In the genomic region with DNA sequence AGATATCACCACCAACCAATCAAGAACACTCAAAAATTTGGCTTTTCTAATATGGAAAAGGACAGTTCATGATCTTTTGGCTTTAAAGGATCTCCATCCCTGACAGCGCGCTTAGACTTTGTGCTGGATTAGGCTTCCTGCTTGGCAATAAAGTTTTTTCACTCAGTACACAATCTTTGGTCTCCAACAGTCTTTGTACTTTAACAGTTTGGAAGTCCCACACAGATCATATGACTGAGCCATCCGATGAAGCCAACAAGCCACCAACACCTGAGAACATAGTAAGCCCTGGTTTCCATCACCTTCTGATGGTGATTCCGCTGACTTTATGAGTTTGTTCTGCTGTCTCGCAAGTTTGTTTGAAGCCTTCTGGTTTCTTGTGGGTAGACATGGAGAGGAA, we compare ENCODE assay signal across 17 cellular contexts. TPM values are rescaled to one million over a fixed set of nuclear protein-coding genes. Genes with fewer than 3 reads are reported as not detected.
DNase-seq lines count a peak whose midpoint lies in the region; ATAC-seq and TF ChIP-seq lines count a peak whose summit lies in the region.
"Had no signal": no experiment of that assay in that cellular context is flagged by ENCODE, and none has a peak within 500 bp of the region (broad histone marks: within the 10 kb centered on the region; RNA-seq: fewer than 3 reads in every experiment).

No MANE protein-coding gene starts in this region.

- no peak overlapping the region for H3K4me2 ChIP-seq in PC-3 (ENCODE audit: low read length)

- H3K9me2 ChIP-seq in PC-3 (replicated peaks; ENCODE audit: low read length), result no peaks in the 10 kb centered on the region

- H3K27me3 ChIP-seq in PC-3 (ENCODE audit: low read length) (no peaks in the 10 kb centered on the region), tibial nerve (no peaks in the 10 kb centered on the region)
- H3K27me3 ChIP-seq in effector memory CD4-positive, alpha-beta T cell (replicated peaks; ENCODE audit: control insufficient read depth, insufficient read depth, low read length, poor library complexity, severe bottlenecking), result no peaks in the 10 kb centered on the region
- H3K27me3 ChIP-seq: gastroesophageal sphincter, SJCRH30 had no signal

- TF ChIP-seq POLR2A in tibial nerve (IDR thresholded peaks at IDR 0.05), result no peak

- no peak overlapping the region for H2AFZ ChIP-seq in PC-3 (ENCODE audit: low read length)

- no peak for DNase-seq in activated T-cell treated with anti-CD3 and anti-CD28 coated beads, Interleukin-2, amount 50 U/mL, for 4 hours
- DNase-seq in activated T-cell treated with anti-CD3 and anti-CD28 coated beads for 4 hours (no peak), PC-3 (no peak), epithelial cell of prostate (ENCODE audit: low read depth, low spot score) (no peak), RKO (ENCODE audit: low spot score) (no peak), tibial nerve (ENCODE audit: low spot score in 2 of 2) (no peak)
- DNase-seq in natural killer cell treated with Interleukin-12 subunit alpha and Interleukin-12 subunit beta and Interleukin-15 and Interleukin-18, amount 100 ng/mL, for 72 hours (ENCODE audit: low spot score), result no peak
- DNase-seq in effector memory CD4-positive, alpha-beta T cell, result no peak
- DNase-seq: activated CD4-positive, alpha-beta T cell treated with anti-CD3 and anti-CD28 coated beads for 4 hours; DND-41; kidney; NCI-H1105 treated with DMSO at 0.1 percent for 48 hours; NCI-H2081 treated with DMSO at 0.1 percent for 48 hours; SJCRH30; stimulated activated CD4-positive, alpha-beta T cell treated with anti-CD3 and anti-CD28 coated beads, Interleukin-12 subunit alpha, Interleukin-12 subunit beta, amount 100 ng/mL, for 4 hours had no signal

- no peaks in the 10 kb centered on the region for H3K27me3 Mint-ChIP-seq in activated T-cell treated with anti-CD3 and anti-CD28 coated beads, Interleukin-2, amount 50 U/mL, for 4 hours (ENCODE audit: low read depth)
- H3K27me3 Mint-ChIP-seq in natural killer cell treated with Interleukin-12 subunit alpha and Interleukin-12 subunit beta and Interleukin-15 and Interleukin-18, amount 100 ng/mL, for 72 hours, result no peaks in the 10 kb centered on the region

- CTCF ChIA-PET in PC-3 (lab: Charles Lee), result no interaction called here

- peaks cover 76% of the 10 kb centered on the region for H4K20me1 ChIP-seq in PC-3 (ENCODE audit: low read length)

- 95% methylated on average over 5 of the region's 5 CpGs for WGBS in tibial nerve, 2 donors

- no peak overlapping the region for H3K27ac ChIP-seq in PC-3 (ENCODE audit: low read length)
- H3K27ac ChIP-seq in epithelial cell of prostate, result peak overlapping the region; percentile 10
- H3K27ac ChIP-seq in effector memory CD4-positive, alpha-beta T cell (ENCODE audit: insufficient read depth, low read length, poor library complexity, severe bottlenecking), result no peak overlapping the region
- no peak overlapping the region for H3K27ac ChIP-seq in tibial nerve
- H3K27ac ChIP-seq: gastroesophageal sphincter, HL-60, SJCRH30 had no signal

- TSS peak; percentile 2 for BruUV-seq in PC-3 (replicated peaks; lab: Mats Ljungman, UMichigan)

- POLR2A ChIA-PET in PC-3 (lab: Charles Lee; ENCODE audit: unreplicated experiment), result interaction anchor here (0.6 kb wide), 1 partner anchor 30 kb away, joined by 12 read pairs; no protein-coding TSS in a partner anchor

- H3K9me3 Mint-ChIP-seq in activated T-cell treated with anti-CD3 and anti-CD28 coated beads, Interleukin-2, amount 50 U/mL, for 4 hours, result no peaks in the 10 kb centered on the region
- H3K9me3 Mint-ChIP-seq in natural killer cell treated with Interleukin-12 subunit alpha and Interleukin-12 subunit beta and Interleukin-15 and Interleukin-18, amount 100 ng/mL, for 72 hours, result no peaks in the 10 kb centered on the region

- H3K4me3 ChIP-seq in PC-3 (ENCODE audit: low read length), result no peak overlapping the region
- H3K4me3 ChIP-seq in effector memory CD4-positive, alpha-beta T cell (ENCODE audit: insufficient read depth, low read depth, low read length, poor library complexity, severe bottlenecking), result no peak overlapping the region
- no peak overlapping the region for H3K4me3 ChIP-seq in tibial nerve
- H3K4me3 ChIP-seq: gastroesophageal sphincter, SJCRH30 had no signal

- H3K4me1 Mint-ChIP-seq in activated T-cell treated with anti-CD3 and anti-CD28 coated beads, Interleukin-2, amount 50 U/mL, for 4 hours (ENCODE audit: low read depth), result peaks cover 59% of the 10 kb centered on the region
- H3K4me1 Mint-ChIP-seq in natural killer cell treated with Interleukin-12 subunit alpha and Interleukin-12 subunit beta and Interleukin-15 and Interleukin-18, amount 100 ng/mL, for 72 hours (ENCODE audit: low read depth in 2 of 2), result peaks cover 51 to 62% of the 10 kb centered on the region in 2 donors

- H3K4me3 Mint-ChIP-seq in activated T-cell treated with anti-CD3 and anti-CD28 coated beads, Interleukin-2, amount 50 U/mL, for 4 hours, result peak overlapping the region; percentile 12
- H3K4me3 Mint-ChIP-seq in natural killer cell treated with Interleukin-12 subunit alpha and Interleukin-12 subunit beta and Interleukin-15 and Interleukin-18, amount 100 ng/mL, for 72 hours, result peak overlapping the region; percentile 31

- intact Hi-C loops in PC-3 (cut with micrococcal nuclease), result no loop called here

- H3K36me3 ChIP-seq in PC-3 (ENCODE audit: low read depth, low read length), result peaks cover 16% of the 10 kb centered on the region; the same call in 1 of the 2 replicates
- no peaks in the 10 kb centered on the region for H3K36me3 ChIP-seq in effector memory CD4-positive, alpha-beta T cell (ENCODE audit: control insufficient read depth, insufficient read depth, low read length)
- H3K36me3 ChIP-seq in tibial nerve, result no peaks in the 10 kb centered on the region
- H3K36me3 ChIP-seq: SJCRH30 had no signal

- peaks cover 6% of the 10 kb centered on the region for H3K36me3 Mint-ChIP-seq in activated T-cell treated with anti-CD3 and anti-CD28 coated beads, Interleukin-2, amount 50 U/mL, for 4 hours (ENCODE audit: insufficient read depth)
- no peaks in the 10 kb centered on the region for H3K36me3 Mint-ChIP-seq in natural killer cell treated with Interleukin-12 subunit alpha and Interleukin-12 subunit beta and Interleukin-15 and Interleukin-18, amount 100 ng/mL, for 72 hours

- H3K9me3 ChIP-seq in PC-3 (ENCODE audit: low read length) (no peaks in the 10 kb centered on the region), tibial nerve (no peaks in the 10 kb centered on the region)
- no peaks in the 10 kb centered on the region for H3K9me3 ChIP-seq in effector memory CD4-positive, alpha-beta T cell (ENCODE audit: control insufficient read depth, low read length)
- H3K9me3 ChIP-seq: gastroesophageal sphincter, SJCRH30 had no signal

- peaks cover 8% of the 10 kb centered on the region for H3F3A ChIP-seq in PC-3 (ENCODE audit: low read length, unreplicated experiment)

- peak in 1 of 2 donors; percentile 42 for ATAC-seq in activated T-cell treated with anti-CD3 and anti-CD28 coated beads, Interleukin-2, amount 50 U/mL, for 4 hours
- no peak for ATAC-seq in PC-3
- no peak for ATAC-seq in natural killer cell treated with Interleukin-12 subunit alpha and Interleukin-12 subunit beta and Interleukin-15 and Interleukin-18, amount 100 ng/mL, for 72 hours
- ATAC-seq: gastroesophageal sphincter had no signal

- peaks cover 98% of the 10 kb centered on the region for H3K79me2 ChIP-seq in PC-3 (ENCODE audit: low read length)

- H3K9ac ChIP-seq in PC-3 (ENCODE audit: low read length), result no peak overlapping the region

- no peak for TF ChIP-seq EP300 in tibial nerve (IDR thresholded peaks at IDR 0.05)

- peaks cover 30% of the 10 kb centered on the region for H3K4me1 ChIP-seq in PC-3 (ENCODE audit: insufficient read depth, low read length)
- H3K4me1 ChIP-seq in effector memory CD4-positive, alpha-beta T cell (ENCODE audit: control insufficient read depth, insufficient read depth, low read length, poor library complexity, severe bottlenecking), result peaks cover 9% of the 10 kb centered on the region
- H3K4me1 ChIP-seq in tibial nerve, result peaks cover 0 to 44% (median 6%) of the 10 kb centered on the region in 4 donors
- H3K4me1 ChIP-seq: SJCRH30 had no signal

- TF ChIP-seq CTCF in PC-3 (conservative IDR thresholded peaks at IDR 0.05; ENCODE audit: low read depth, low read length) (no peak), tibial nerve (IDR thresholded peaks at IDR 0.05) (no peak)

- peak overlapping the region; percentile 32 to 35 for H3K27ac Mint-ChIP-seq in natural killer cell treated with Interleukin-12 subunit alpha and Interleukin-12 subunit beta and Interleukin-15 and Interleukin-18, amount 100 ng/mL, for 72 hours

RNA-seq across cellular contexts. Expression of a gene that starts 34.3 kb away (rescaled TPM):
- total RNA-seq in activated T-cell treated with anti-CD3 and anti-CD28 coated beads, Interleukin-2, amount 50 U/mL, for 4 hours, result 10 to 100 TPM; 10.7 to 11.6 (median 11.0) TPM
- total RNA-seq in PC-3 (2014; rRNA removed) (68.2 and 76.6 TPM in 2 replicates), tibial nerve (10 to 100 TPM; 18.2 to 28.0 (median 21.3) TPM)
- 10 to 100 TPM; 18.0 to 26.1 TPM for total RNA-seq in natural killer cell treated with Interleukin-12 subunit alpha and Interleukin-12 subunit beta and Interleukin-15 and Interleukin-18, amount 100 ng/mL, for 72 hours
